11 cellular contexts compared by ENCODE assay signal in the genomic region with DNA sequence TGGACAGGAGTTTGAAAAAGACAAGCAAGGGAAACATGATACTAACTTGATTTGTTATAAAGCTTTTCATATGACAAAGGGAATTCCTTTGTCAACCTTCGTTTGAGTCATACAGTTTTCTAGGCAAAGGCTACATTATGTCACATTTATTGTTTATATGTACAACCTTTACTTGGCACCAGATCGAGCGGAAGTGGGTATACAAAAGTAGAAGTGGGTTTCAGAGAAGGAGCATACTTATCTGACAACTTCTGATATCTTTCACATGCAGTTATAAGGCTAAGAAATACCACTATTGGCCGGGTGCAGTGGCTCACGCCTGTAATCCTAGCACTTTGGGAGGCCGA. TPM values are rescaled to one million over a fixed set of nuclear protein-coding genes. Genes with fewer than 3 reads are reported as not detected.
DNase-seq lines count a peak whose midpoint lies in the region; ATAC-seq, FAIRE-seq and TF ChIP-seq lines count a peak whose summit lies in the region.
"Had no signal": no experiment of that assay in that cellular context is flagged by ENCODE, and none has a peak within 500 bp of the region (broad histone marks: within the 10 kb centered on the region; RNA-seq: fewer than 3 reads in every experiment).

No MANE protein-coding gene starts in this region.

- H3K4me3 ChIP-seq in IMR-90 (ENCODE audit: insufficient read depth, low read depth, low read length) (no peak overlapping the region), astrocyte of the cerebellum (ENCODE audit: low read depth, low read length) (no peak overlapping the region), keratinocyte (ENCODE audit: control insufficient read depth in 2 of 3, extremely low read depth in 1 of 3, insufficient read depth in 2 of 3, low read depth in 1 of 3, low read length in 3 of 3) (no peak overlapping the region), upper lobe of right lung (no peak overlapping the region)
- H3K4me3 ChIP-seq: body of pancreas had no signal

- H2BK15ac ChIP-seq in IMR-90 (ENCODE audit: low read depth, low read length): no peak overlapping the region

- intact Hi-C loops in IMR-90 (cut with micrococcal nuclease) (loop anchor here (1.0 to 10.0 kb wide), 3 partner anchors 123 to 336 kb away; partner anchors contain the start of gene MTPN), upper lobe of right lung (cut with DNase I) (no loop called here)

- 0 out of 4 replicates have a peak overlapping the region, but pooled peaks of 1 of the 2 experiments have one; percentile 4 for H4K8ac ChIP-seq in IMR-90 (ENCODE audit: low read depth in 2 of 2, low read length in 2 of 2)

- H3K14ac ChIP-seq in IMR-90 (replicated peaks; ENCODE audit: low read depth, low read length): no peak overlapping the region

- no peak for TF ChIP-seq POLR2A in IMR-90 (IDR thresholded peaks at IDR 0.05; ENCODE audit: low read depth, low read length)

- ATAC-seq in IMR-90 (ENCODE audit: low read depth) (peak; percentile 22), GM18868 (IDR thresholded peaks at IDR 0.05; ENCODE audit: unreplicated experiment) (no peak), upper lobe of right lung (no peak)

- H3K56ac ChIP-seq in IMR-90 (ENCODE audit: extremely low read depth, insufficient read depth, low read length): no peak overlapping the region

- BruUV-seq in IMR-90 (replicated peaks; lab: Mats Ljungman, UMichigan): no TSS peak

- no peak overlapping the region for H3K23ac ChIP-seq in IMR-90 (ENCODE audit: low read depth, low read length)

- H3K9ac ChIP-seq in IMR-90 (ENCODE audit: low read depth, low read length): no peak overlapping the region
- H3K9ac ChIP-seq in keratinocyte (ENCODE audit: control insufficient read depth, extremely low read depth, insufficient read depth, low read length): no peak overlapping the region

- no CpG with 5 or more reads among the region's 6 CpGs for WGBS in IMR-90 (ENCODE audit: extremely low coverage in 2 of 2, insufficient read length in 1 of 2), 2 experiments

- no peak for TF ChIP-seq RAD21 in IMR-90 (IDR thresholded peaks at IDR 0.05; ENCODE audit: low read length)

- POLR2A ChIA-PET in IMR-90 (lab: Charles Lee; ENCODE audit: unreplicated experiment): no interaction called here

- no peak for FAIRE-seq in keratinocyte (lab: Jason Lieb, UNC)
- FAIRE-seq: HTR-8/SVneo had no signal

- H3K27ac ChIP-seq in IMR-90 (ENCODE audit: insufficient read depth, low read length): peak overlapping the region; percentile 80
- no peak overlapping the region for H3K27ac ChIP-seq in keratinocyte (ENCODE audit: control insufficient read depth, insufficient read depth, low read length)
- no peak overlapping the region for H3K27ac ChIP-seq in upper lobe of right lung
- H3K27ac ChIP-seq: body of pancreas had no signal

- H3K4me2 ChIP-seq in IMR-90 (ENCODE audit: low read depth, low read length): peak overlapping the region; percentile 43
- H3K4me2 ChIP-seq in keratinocyte (ENCODE audit: control insufficient read depth, extremely low read depth, insufficient read depth, low read depth, low read length): peak overlapping the region; percentile 47

- H2BK120ac ChIP-seq in IMR-90 (ENCODE audit: low read depth, low read length): no peak overlapping the region

- in situ Hi-C loops in IMR-90 (cut with MboI; ENCODE audit: low sequenced_read_pairs): no loop called here
- in situ Hi-C loops in astrocyte of the cerebellum (cut with HindIII; ENCODE audit: low sequenced_read_pairs): loop anchor here (5.0 kb wide), 1 partner anchor 119 kb away; no protein-coding TSS in a partner anchor

- H3K9me1 ChIP-seq in IMR-90 (ENCODE audit: insufficient read depth, low read length) (peaks cover 6% of the 10 kb centered on the region), keratinocyte (ENCODE audit: control insufficient read depth, extremely low read depth, insufficient read depth, low read length) (no peaks in the 10 kb centered on the region)

- no peak overlapping the region for H4K91ac ChIP-seq in IMR-90 (ENCODE audit: insufficient read depth, low read depth, low read length)

- H3K79me1 ChIP-seq in IMR-90 (ENCODE audit: low read depth in 1 of 2, low read length in 2 of 2): peaks cover 16 to 57% of the 10 kb centered on the region in 2 experiments

- H3K36me3 ChIP-seq in IMR-90 (ENCODE audit: control insufficient read depth, insufficient read depth, low read length) (peaks cover 7% of the 10 kb centered on the region), keratinocyte (ENCODE audit: control insufficient read depth in 2 of 2, extremely low read depth in 1 of 2, insufficient read depth in 2 of 2, low read length in 2 of 2) (peaks cover 4 to 13% of the 10 kb centered on the region in 2 experiments), upper lobe of right lung (peaks cover 22% of the 10 kb centered on the region)

- H3K9me3 ChIP-seq in IMR-90 (ENCODE audit: control insufficient read depth, insufficient read depth, low read length) (no peaks in the 10 kb centered on the region), keratinocyte (ENCODE audit: control insufficient read depth, low read depth, low read length) (no peaks in the 10 kb centered on the region), upper lobe of right lung (no peaks in the 10 kb centered on the region)
- H3K9me3 ChIP-seq: body of pancreas had no signal

- H4K20me1 ChIP-seq in IMR-90 (ENCODE audit: insufficient read depth, low read length) (peaks cover 27% of the 10 kb centered on the region), keratinocyte (ENCODE audit: control insufficient read depth, extremely low read depth, insufficient read depth, low read length) (no peaks in the 10 kb centered on the region)

- peaks cover 53% of the 10 kb centered on the region for H3K79me2 ChIP-seq in keratinocyte (ENCODE audit: control insufficient read depth, insufficient read depth, low read length)

- H3K18ac ChIP-seq in IMR-90 (ENCODE audit: low read depth, low read length): peak overlapping the region; percentile 60; the same call in 1 of the 2 replicates

- H3K27me3 ChIP-seq in IMR-90 (ENCODE audit: control insufficient read depth, insufficient read depth, low read length) (no peaks in the 10 kb centered on the region), keratinocyte (ENCODE audit: control insufficient read depth, extremely low read depth, insufficient read depth, low read length) (no peaks in the 10 kb centered on the region), upper lobe of right lung (no peaks in the 10 kb centered on the region)
- H3K27me3 ChIP-seq: body of pancreas had no signal

- H2BK5ac ChIP-seq in IMR-90 (ENCODE audit: low read depth, low read length, poor library complexity, severe bottlenecking): peak overlapping the region; percentile 48

- peak; percentile 79 for DNase-seq in A172 (ENCODE audit: low spot score)
- peak; percentile 84 for DNase-seq in IMR-90
- DNase-seq in astrocyte of the cerebellum (ENCODE audit: low read depth): peak; percentile 31
- DNase-seq in keratinocyte (ENCODE audit: low read depth, low spot score): no peak
- no peak for DNase-seq in NCI-H2081 treated with DMSO at 0.1 percent for 48 hours (lab: John Stamatoyannopoulos, UW)
- DNase-seq in SIG-M5 treated with dmso at 0.1 percent for 504 hours (lab: John Stamatoyannopoulos, UW; ENCODE audit: unreplicated experiment): no peak
- DNase-seq in upper lobe of right lung: no peak
- DNase-seq: GOT3 had no signal

- dilution Hi-C loops in IMR-90 (cut with HindIII; ENCODE audit: low sequenced_read_pairs, unreplicated experiment) (no loop called here), keratinocyte (cut with MboI; ENCODE audit: extremely low pct_ligation_motif_present, low sequenced_read_pairs) (no loop called here)

- CTCF ChIA-PET in IMR-90 (lab: Yijun Ruan, JAX): interaction anchor here (0.9 to 3.7 kb wide), 10 partner anchors 10 to 127 kb away, joined by 3 to 24 read pairs (median 6); partner anchors contain the start of gene STMP1

- H2AK9ac ChIP-seq in IMR-90 (replicated peaks; ENCODE audit: low read depth, low read length, poor library complexity): no peak overlapping the region

- H3K4ac ChIP-seq in IMR-90 (ENCODE audit: low read depth, low read length): peak overlapping the region; percentile 26; the same call in 1 of the 2 replicates

- H3K4me1 ChIP-seq in IMR-90 (ENCODE audit: control insufficient read depth, insufficient read depth, low read length) (peaks cover 14% of the 10 kb centered on the region), keratinocyte (ENCODE audit: control insufficient read depth, extremely low read depth, insufficient read depth, low read length) (peaks cover 41% of the 10 kb centered on the region), upper lobe of right lung (peaks cover 22% of the 10 kb centered on the region)

- H2BK20ac ChIP-seq in IMR-90 (ENCODE audit: low read depth, low read length): no peak overlapping the region

- no peak overlapping the region for H2AK5ac ChIP-seq in IMR-90 (ENCODE audit: low read depth, low read length)

- no peak overlapping the region for H4K5ac ChIP-seq in IMR-90 (ENCODE audit: low read depth, low read length)

- no peak for TF ChIP-seq CTCF in IMR-90 (conservative IDR thresholded peaks at IDR 0.05; ENCODE audit: low read depth, low read length)
- TF ChIP-seq CTCF in astrocyte of the cerebellum (IDR thresholded peaks at IDR 0.05; ENCODE audit: low read depth, low read length, missing control alignments): no peak
- no peak for TF ChIP-seq CTCF in keratinocyte (optimal IDR thresholded peaks at IDR 0.05 in 1 of 3, IDR thresholded peaks at IDR 0.05 in 1 of 3, conservative IDR thresholded peaks at IDR 0.05 in 1 of 3; ENCODE audit: extremely low read depth in 1 of 3, insufficient read depth in 2 of 3, low read length in 3 of 3)
- no peak for TF ChIP-seq CTCF in upper lobe of right lung (IDR thresholded peaks at IDR 0.05)

- H2AFZ ChIP-seq in IMR-90 (replicated peaks; ENCODE audit: low read length, poor library complexity) (no peak overlapping the region), keratinocyte (ENCODE audit: control insufficient read depth, low read length) (no peak overlapping the region)

RNA-seq across cellular contexts. Expression of gene STMP1, which starts 11.0 kb away (rescaled TPM):
- 22.5 and 24.8 TPM in 2 replicates for total RNA-seq in A172 (2014; rRNA removed; shearing (Covaris generic))
- 6.1 and 11.9 TPM in 2 replicates for total RNA-seq in IMR-90 (2012; rRNA removed)
- 22.5 and 28.3 TPM in 2 replicates for polyA plus RNA-seq in IMR-90 (2012; rRNA removed)
- 5.2 and 13.9 TPM in 2 replicates for polyA plus RNA-seq in IMR-90 (2012; cell fraction: cytosol; rRNA removed)
- polyA plus RNA-seq in IMR-90 (2012; cell fraction: nucleus; rRNA removed; ENCODE audit: low replicate concordance): 1.3 and 9.0 TPM in 2 replicates
- 16.6 to 30.5 TPM (median 24.8 TPM) in 3 replicates for polyA plus RNA-seq in keratinocyte
- 5.7 TPM for polyA plus RNA-seq in keratinocyte (2011; ENCODE audit: low read depth)
- 21.2 and 34.3 TPM in 2 replicates for polyA plus RNA-seq in keratinocyte (2011; cell fraction: cytosol; rRNA removed)
- polyA plus RNA-seq in keratinocyte (2011; cell fraction: nucleus; rRNA removed): 8.8 and 11.2 TPM in 2 replicates
- polyA plus RNA-seq in keratinocyte (2012; ENCODE audit: low replicate concordance): 23.6 and 31.3 TPM in 2 replicates
- polyA minus RNA-seq in keratinocyte: 6.4 to 13.8 TPM (median 7.7 TPM) in 3 replicates
- 20.1 TPM for polyA minus RNA-seq in keratinocyte (2011; cell fraction: cytosol; rRNA and poly(A)+ RNA removed)
- 4.3 and 8.8 TPM in 2 replicates for polyA minus RNA-seq in keratinocyte (2011; cell fraction: nucleus; rRNA and poly(A)+ RNA removed)
- total RNA-seq in upper lobe of right lung: 23.4 TPM

RNA-seq across cellular contexts. Expression of gene SLC13A4, which starts 54.7 kb away (rescaled TPM):
- not detected in 2 replicates for total RNA-seq in A172 (2014; rRNA removed; shearing (Covaris generic))
- total RNA-seq in IMR-90 (2012; rRNA removed): 0.56 TPM in 1 of 2 replicates, not detected in the other
- 0.10 TPM in 1 of 2 replicates, not detected in the other for polyA plus RNA-seq in IMR-90 (2012; rRNA removed)
- polyA plus RNA-seq in IMR-90 (2012; cell fraction: cytosol; rRNA removed): 0.12 and 0.23 TPM in 2 replicates
- polyA plus RNA-seq in IMR-90 (2012; cell fraction: nucleus; rRNA removed; ENCODE audit: low replicate concordance): 0.16 and 0.32 TPM in 2 replicates
- polyA plus RNA-seq in keratinocyte: 0.02 to 0.12 TPM (median 0.03 TPM) in 3 replicates
- polyA plus RNA-seq in keratinocyte (2011; ENCODE audit: low read depth): not detected
- 0.04 TPM in 1 of 2 replicates, not detected in the other for polyA plus RNA-seq in keratinocyte (2011; cell fraction: cytosol; rRNA removed)
- polyA plus RNA-seq in keratinocyte (2011; cell fraction: nucleus; rRNA removed): 0.23 TPM in 1 of 2 replicates, not detected in the other
- polyA plus RNA-seq in keratinocyte (2012; ENCODE audit: low replicate concordance): 0.29 and 0.62 TPM in 2 replicates
- 0.07 TPM in 1 of 3 replicates, not detected in the others for polyA minus RNA-seq in keratinocyte
- polyA minus RNA-seq in keratinocyte (2011; cell fraction: cytosol; rRNA and poly(A)+ RNA removed): not detected
- not detected in 2 replicates for polyA minus RNA-seq in keratinocyte (2011; cell fraction: nucleus; rRNA and poly(A)+ RNA removed)
- not detected for total RNA-seq in upper lobe of right lung
- total RNA-seq: body of pancreas had no signal

Comparison
In these comparisons a context has a peak if more than half of its experiments do, and no peak if none do; other contexts are left out.
1. DNase-seq: peak in A172 (single experiment), IMR-90 (single experiment) and astrocyte of the cerebellum (single experiment); none in keratinocyte (single experiment), NCI-H2081 treated with DMSO at 0.1 percent for 48 hours (single experiment), SIG-M5 treated with dmso at 0.1 percent for 504 hours (single experiment) and upper lobe of right lung (single experiment).